Comparison of ENCODE assay signal across 1 cellular context in genomic region chr17:16939271-16939576, GRCh38.
TF ChIP-seq lines count a peak whose summit lies in the region.

No MANE protein-coding gene starts in this region.

TF ChIP-seq in H1, 55 proteins besides CTCF, POLR2A, EP300 and RAD21 (continued from another document):
- TF ChIP-seq ATF2 (IDR thresholded peaks at IDR 0.05; ENCODE audit: low read length) (no peak), NRF1 (IDR thresholded peaks at IDR 0.05; ENCODE audit: low read depth, low read length) (no peak), JUND (IDR thresholded peaks at IDR 0.05; ENCODE audit: low read length) (no peak), RXRA (IDR thresholded peaks at IDR 0.05; ENCODE audit: insufficient read depth, low read depth, low read length) (no peak), CTBP2 (IDR thresholded peaks at IDR 0.05; ENCODE audit: borderline replicate concordance, insufficient read depth, insufficient read length, low read length) (no peak), YY1 (IDR thresholded peaks at IDR 0.05; ENCODE audit: low read depth, low read length) (no peak), GABPA (IDR thresholded peaks at IDR 0.05; ENCODE audit: borderline replicate concordance, insufficient read depth, low read length) (no peak)
